ENCODE assay signal across 1 cellular context in the genomic region with DNA sequence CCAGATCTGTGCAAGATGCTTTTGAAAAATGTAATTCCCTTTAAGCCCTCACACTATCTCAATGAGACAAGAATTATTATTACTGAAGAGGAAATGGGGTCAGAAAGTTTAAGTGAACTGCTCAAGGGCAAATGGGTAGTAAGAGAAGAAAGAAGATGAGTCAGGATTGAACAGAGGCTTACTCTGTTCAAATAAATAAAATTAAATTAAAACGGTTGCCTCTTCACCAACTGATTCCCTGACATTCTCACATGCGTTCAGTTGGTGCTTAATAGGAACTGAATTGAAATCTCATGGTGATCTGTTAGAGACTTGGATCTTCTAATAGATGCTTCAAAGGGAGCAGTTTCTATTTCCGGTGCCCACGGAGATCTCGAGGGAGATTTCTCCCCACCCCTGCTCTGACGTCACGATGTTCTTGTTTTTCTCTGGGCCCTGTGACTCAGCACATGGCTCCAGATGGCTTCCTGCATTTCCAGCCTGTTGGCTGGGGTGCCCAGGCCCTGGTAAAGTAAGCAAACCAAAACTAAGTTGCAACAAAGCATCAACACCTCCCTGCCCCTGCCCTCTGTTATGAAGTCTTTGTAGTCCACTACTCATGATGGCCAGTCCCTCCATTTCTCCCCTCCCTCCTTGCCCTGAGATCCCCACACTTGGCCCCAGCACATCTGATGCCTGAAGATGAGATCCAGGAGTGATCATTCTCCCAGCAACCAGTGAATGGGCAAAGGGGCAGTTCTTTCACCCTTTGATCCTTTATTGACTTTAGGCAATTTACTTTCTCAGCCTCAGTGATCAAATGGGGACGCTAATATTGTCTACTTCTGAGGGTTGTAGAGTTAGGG.
TF ChIP-seq lines count a peak whose summit lies in the region.

No MANE protein-coding gene starts in this region.

TF ChIP-seq in K562, 482 proteins besides CTCF, POLR2A, EP300 and RAD21 (continued from another document):
- TF ChIP-seq, protein P1, sequence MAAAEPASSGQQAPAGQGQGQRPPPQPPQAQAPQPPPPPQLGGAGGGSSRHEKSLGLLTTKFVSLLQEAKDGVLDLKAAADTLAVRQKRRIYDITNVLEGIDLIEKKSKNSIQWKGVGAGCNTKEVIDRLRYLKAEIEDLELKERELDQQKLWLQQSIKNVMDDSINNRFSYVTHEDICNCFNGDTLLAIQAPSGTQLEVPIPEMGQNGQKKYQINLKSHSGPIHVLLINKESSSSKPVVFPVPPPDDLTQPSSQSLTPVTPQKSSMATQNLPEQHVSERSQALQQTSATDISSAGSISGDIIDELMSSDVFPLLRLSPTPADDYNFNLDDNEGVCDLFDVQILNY (CRISPR knock-in tag; IDR thresholded peaks at IDR 0.05), result no peak
- TF ChIP-seq RCOR1 (IDR thresholded peaks at IDR 0.05; ENCODE audit: borderline replicate concordance in 1 of 2, low read depth in 2 of 2, low read length in 2 of 2), result 0 out of 4 replicates have a peak, but pooled peaks of 1 of the 2 experiments have one; percentile 16
- TF ChIP-seq SMAD4 (CRISPR knock-in tag; conservative IDR thresholded peaks at IDR 0.05), result peak; percentile 78
- TF ChIP-seq FUS (optimal IDR thresholded peaks at IDR 0.05; ENCODE audit: low read depth, low read length), result no peak
- 0 out of 2 replicates have a peak, but pooled peaks have one; percentile 53 for TF ChIP-seq KLF1 (tag; IDR thresholded peaks at IDR 0.05)
- 0 out of 2 replicates have a peak, but pooled peaks have one; percentile 52 for TF ChIP-seq KLF13 (tag; IDR thresholded peaks at IDR 0.05; ENCODE audit: borderline replicate concordance, low read depth)
- TF ChIP-seq FOSL1 (tag; conservative IDR thresholded peaks at IDR 0.05), result peak; percentile 76
- TF ChIP-seq, protein P2, sequence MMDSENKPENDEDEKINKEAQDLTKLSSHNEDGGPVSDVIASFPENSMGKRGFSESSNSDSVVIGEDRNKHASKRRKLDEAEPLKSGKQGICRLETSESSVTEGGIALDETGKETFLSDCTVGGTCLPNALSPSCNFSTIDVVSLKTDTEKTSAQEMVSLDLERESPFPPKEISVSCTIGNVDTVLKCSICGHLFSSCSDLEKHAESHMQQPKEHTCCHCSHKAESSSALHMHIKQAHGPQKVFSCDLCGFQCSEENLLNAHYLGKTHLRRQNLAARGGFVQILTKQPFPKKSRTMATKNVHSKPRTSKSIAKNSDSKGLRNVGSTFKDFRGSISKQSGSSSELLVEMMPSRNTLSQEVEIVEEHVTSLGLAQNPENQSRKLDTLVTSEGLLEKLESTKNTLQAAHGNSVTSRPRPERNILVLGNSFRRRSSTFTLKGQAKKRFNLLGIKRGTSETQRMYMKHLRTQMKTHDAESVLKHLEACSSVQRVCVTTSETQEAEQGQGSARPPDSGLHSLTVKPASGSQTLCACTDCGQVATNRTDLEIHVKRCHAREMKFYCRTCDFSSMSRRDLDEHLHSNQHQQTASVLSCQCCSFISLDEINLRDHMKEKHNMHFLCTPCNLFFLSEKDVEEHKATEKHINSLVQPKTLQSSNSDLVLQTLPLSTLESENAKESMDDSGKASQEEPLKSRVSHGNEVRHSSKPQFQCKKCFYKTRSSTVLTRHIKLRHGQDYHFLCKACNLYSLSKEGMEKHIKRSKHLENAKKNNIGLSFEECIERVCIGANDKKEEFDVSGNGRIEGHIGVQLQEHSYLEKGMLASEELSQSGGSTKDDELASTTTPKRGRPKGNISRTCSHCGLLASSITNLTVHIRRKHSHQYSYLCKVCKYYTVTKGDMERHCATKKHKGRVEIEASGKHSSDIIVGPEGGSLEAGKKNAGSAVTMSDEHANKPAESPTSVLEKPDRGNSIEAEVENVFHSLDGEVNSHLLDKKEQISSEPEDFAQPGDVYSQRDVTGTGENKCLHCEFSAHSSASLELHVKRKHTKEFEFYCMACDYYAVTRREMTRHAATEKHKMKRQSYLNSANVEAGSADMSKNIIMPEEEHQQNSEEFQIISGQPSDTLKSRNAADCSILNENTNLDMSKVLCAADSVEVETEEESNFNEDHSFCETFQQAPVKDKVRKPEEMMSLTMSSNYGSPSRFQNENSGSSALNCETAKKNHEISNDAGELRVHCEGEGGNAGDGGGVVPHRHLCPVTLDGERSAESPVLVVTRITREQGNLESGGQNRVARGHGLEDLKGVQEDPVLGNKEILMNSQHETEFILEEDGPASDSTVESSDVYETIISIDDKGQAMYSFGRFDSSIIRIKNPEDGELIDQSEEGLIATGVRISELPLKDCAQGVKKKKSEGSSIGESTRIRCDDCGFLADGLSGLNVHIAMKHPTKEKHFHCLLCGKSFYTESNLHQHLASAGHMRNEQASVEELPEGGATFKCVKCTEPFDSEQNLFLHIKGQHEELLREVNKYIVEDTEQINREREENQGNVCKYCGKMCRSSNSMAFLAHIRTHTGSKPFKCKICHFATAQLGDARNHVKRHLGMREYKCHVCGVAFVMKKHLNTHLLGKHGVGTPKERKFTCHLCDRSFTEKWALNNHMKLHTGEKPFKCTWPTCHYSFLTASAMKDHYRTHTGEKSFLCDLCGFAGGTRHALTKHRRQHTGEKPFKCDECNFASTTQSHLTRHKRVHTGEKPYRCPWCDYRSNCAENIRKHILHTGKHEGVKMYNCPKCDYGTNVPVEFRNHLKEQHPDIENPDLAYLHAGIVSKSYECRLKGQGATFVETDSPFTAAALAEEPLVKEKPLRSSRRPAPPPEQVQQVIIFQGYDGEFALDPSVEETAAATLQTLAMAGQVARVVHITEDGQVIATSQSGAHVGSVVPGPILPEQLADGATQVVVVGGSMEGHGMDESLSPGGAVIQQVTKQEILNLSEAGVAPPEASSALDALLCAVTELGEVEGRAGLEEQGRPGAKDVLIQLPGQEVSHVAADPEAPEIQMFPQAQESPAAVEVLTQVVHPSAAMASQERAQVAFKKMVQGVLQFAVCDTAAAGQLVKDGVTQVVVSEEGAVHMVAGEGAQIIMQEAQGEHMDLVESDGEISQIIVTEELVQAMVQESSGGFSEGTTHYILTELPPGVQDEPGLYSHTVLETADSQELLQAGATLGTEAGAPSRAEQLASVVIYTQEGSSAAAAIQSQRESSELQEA (IDR thresholded peaks at IDR 0.05; ENCODE audit: low read depth), result no peak
- peak; percentile 84 for TF ChIP-seq ZNF76 (CRISPR knock-in tag; IDR thresholded peaks at IDR 0.05; ENCODE audit: borderline replicate concordance)
- no peak for TF ChIP-seq ZNF507 (tag; conservative IDR thresholded peaks at IDR 0.05)
- TF ChIP-seq ZNF146 (CRISPR knock-in tag; IDR thresholded peaks at IDR 0.05; ENCODE audit: unreplicated experiment), result no peak
